Comparison of ENCODE assay signal across 8 cellular contexts in the genomic region with DNA sequence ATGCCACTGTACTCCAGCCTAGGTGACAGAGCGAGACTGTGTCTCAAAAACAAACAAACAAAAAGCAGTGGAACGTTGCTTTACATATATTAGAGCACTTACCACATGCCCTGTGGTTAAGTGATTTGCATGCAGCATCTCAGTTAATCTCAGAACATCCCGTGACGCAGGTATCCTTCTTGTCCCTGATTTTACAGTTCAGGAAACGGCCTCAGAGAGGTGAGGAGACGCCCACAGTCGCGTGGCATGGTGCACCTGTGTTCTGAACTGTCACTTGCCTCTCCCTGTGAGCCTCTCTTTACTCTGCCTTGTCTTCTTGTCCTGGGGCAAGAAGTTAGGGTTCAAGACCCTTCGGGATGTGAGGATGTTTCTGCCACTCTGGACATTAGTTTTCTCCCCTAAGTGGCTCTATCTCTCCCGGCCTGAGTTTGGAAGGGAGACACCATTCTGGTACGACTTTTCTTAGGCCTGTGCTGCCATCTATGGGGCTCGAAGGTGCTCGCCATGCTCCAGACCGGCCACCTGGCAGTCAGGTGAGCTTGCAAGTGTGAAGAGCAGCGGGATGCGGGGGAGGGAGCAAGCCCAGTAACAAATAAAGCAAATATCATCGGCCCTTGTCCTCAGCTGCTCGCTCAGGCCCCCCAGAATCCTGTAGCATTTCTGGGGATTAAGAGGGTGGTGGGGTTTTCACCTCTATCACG. TPM values are rescaled to one million over a fixed set of nuclear protein-coding genes. Genes with fewer than 3 reads are reported as not detected.
A peak's percentile ranks its signal among the peaks of the same experiment; 100 is the strongest.
DNase-seq lines count a peak whose midpoint lies in the region; ATAC-seq and TF ChIP-seq lines count a peak whose summit lies in the region.

No MANE protein-coding gene starts in this region.

- peak; percentile 73 for TF ChIP-seq CTCF in AG04449 (IDR thresholded peaks at IDR 0.05; ENCODE audit: insufficient read depth, low read length, missing control alignments)
- TF ChIP-seq CTCF in Panc1 (IDR thresholded peaks at IDR 0.05): no peak
- peak; percentile 29 to 46 (median 33) for TF ChIP-seq CTCF in nephron (IDR thresholded peaks at IDR 0.05; ENCODE audit: unreplicated experiment in 3 of 3)
- peak; percentile 33 to 45 for TF ChIP-seq CTCF in tibial artery (IDR thresholded peaks at IDR 0.05)

- H3K27ac ChIP-seq in Panc1 (ENCODE audit: low read length) (no peak overlapping the region), tibial artery (no peak overlapping the region)

- intact Hi-C loops in Panc1 (cut with micrococcal nuclease; ENCODE audit: unreplicated experiment) (loop anchor here (10.0 kb wide), 1 partner anchor 295 kb away; no protein-coding TSS in a partner anchor), tibial artery (cut with DNase I; ENCODE audit: low total_unique reads) (loop anchor here (10.0 kb wide), 2 partner anchors 95 to 295 kb away; no protein-coding TSS in a partner anchor)

- no peaks in the 10 kb centered on the region for H3K36me3 Mint-ChIP-seq in nephron (ENCODE audit: low read depth)

- H3K4me1 Mint-ChIP-seq in nephron: peaks cover 5% of the 10 kb centered on the region

- H3K27me3 ChIP-seq in Panc1 (ENCODE audit: control insufficient read depth, insufficient read depth, low read length) (no peaks in the 10 kb centered on the region), tibial artery (no peaks in the 10 kb centered on the region)

- peak; percentile 32 for ATAC-seq in GM18520 (IDR thresholded peaks at IDR 0.05; ENCODE audit: unreplicated experiment)
- peak; percentile 88 for ATAC-seq in Panc1

- no peak for TF ChIP-seq EP300 in Ishikawa (IDR thresholded peaks at IDR 0.05; ENCODE audit: borderline replicate concordance)

- no TSS peak for BruUV-seq in Panc1 (replicated peaks; lab: Mats Ljungman, UMichigan)

- H3K27ac Mint-ChIP-seq in nephron: no peak overlapping the region

- H3K36me3 ChIP-seq in Panc1 (ENCODE audit: control insufficient read depth, insufficient read depth, low read length) (no peaks in the 10 kb centered on the region), tibial artery (no peaks in the 10 kb centered on the region)

- H3K9me3 ChIP-seq in Panc1 (ENCODE audit: control insufficient read depth, insufficient read depth, low read depth, low read length): no peaks in the 10 kb centered on the region
- H3K9me3 ChIP-seq in tibial artery: no peaks in the 10 kb centered on the region

- H3K9me3 Mint-ChIP-seq in nephron: no peaks in the 10 kb centered on the region

- H3K4me3 ChIP-seq in AG04449 (ENCODE audit: low read depth, low read length) (peak overlapping the region; percentile 61), Panc1 (ENCODE audit: low read depth in 2 of 2, low read length in 2 of 2) (peak overlapping the region; percentile 49 to 67), tibial artery (peak overlapping the region; percentile 30 to 55)

- peak; percentile 93 for TF ChIP-seq RAD21 in Ishikawa (IDR thresholded peaks at IDR 0.05; ENCODE audit: low read depth)

- no peak for DNase-seq in AG04449 (ENCODE audit: low read depth, low spot score)
- DNase-seq in Panc1 (ENCODE audit: low read depth, low spot score): no peak
- DNase-seq in activated T-helper 9 cell treated with anti-CD3 and anti-CD28 coated beads, Interleukin-2, amount 50 U/mL, for 16 hours (ENCODE audit: low read depth): peak; percentile 55
- peak; percentile 59 for DNase-seq in fibroblast of the conjunctiva (ENCODE audit: low read depth)
- peak; percentile 41 to 74 for DNase-seq in tibial artery

- H3K27me3 Mint-ChIP-seq in nephron (ENCODE audit: low read depth): peaks cover 10% of the 10 kb centered on the region

- in situ Hi-C loops in Panc1 (cut with HindIII; ENCODE audit: low pct_unique_long_range_greater_than_20kb, low sequenced_read_pairs): loop anchor here (25.0 kb wide), 1 partner anchor 258 kb away; no protein-coding TSS in a partner anchor

- H3K4me3 Mint-ChIP-seq in nephron: peak overlapping the region; percentile 80 to 82 (median 80)

- POLR2A ChIA-PET in AG04449 (lab: Yijun Ruan, JAX): no interaction called here
- POLR2A ChIA-PET in Panc1 (lab: Charles Lee): interaction anchor here (0.6 kb wide), 1 partner anchor 415 kb away, joined by 6 read pairs; no protein-coding TSS in a partner anchor

- H3K4me1 ChIP-seq in Panc1 (ENCODE audit: control insufficient read depth, insufficient read depth, low read length): 0 out of 2 replicates have a peak, but pooled peaks cover 2% of the 10 kb centered on the region
- H3K4me1 ChIP-seq in tibial artery: peaks cover 0 to 11% (median 9%) of the 10 kb centered on the region in 4 donors

- CTCF ChIA-PET in AG04449 (lab: Yijun Ruan, JAX): interaction anchor here (0.6 to 5.7 kb wide), 69 partner anchors 10 to 1032 kb away, joined by 3 to 89 read pairs (median 4); partner anchors contain the start of genes DEPDC5 and PISD
- CTCF ChIA-PET in Panc1 (lab: Charles Lee): interaction anchor here (0.5 to 1.4 kb wide), 17 partner anchors 8 to 832 kb away, joined by 3 to 6 read pairs (median 3); partner anchors contain the start of gene PISD

TF ChIP-seq in Ishikawa, 13 proteins besides CTCF, POLR2A, EP300 and RAD21:
- TF ChIP-seq YY1 (IDR thresholded peaks at IDR 0.05; ENCODE audit: low read depth): no peak
- no peak for TF ChIP-seq TEAD4 (IDR thresholded peaks at IDR 0.05)
- no peak for TF ChIP-seq NFIC (IDR thresholded peaks at IDR 0.05)
- no peak for TF ChIP-seq TAF1 (IDR thresholded peaks at IDR 0.05; ENCODE audit: low read depth)
- peak; percentile 69 for TF ChIP-seq EGR1 (IDR thresholded peaks at IDR 0.05)
- peak; percentile 97 for TF ChIP-seq MAX (IDR thresholded peaks at IDR 0.05)
- TF ChIP-seq USF1 (IDR thresholded peaks at IDR 0.05): peak; percentile 74
- no peak for TF ChIP-seq TCF12 (IDR thresholded peaks at IDR 0.05; ENCODE audit: low read depth)

RNA-seq across cellular contexts. Expression of gene YWHAH, which starts 25.6 kb away (rescaled TPM):
- total RNA-seq in Panc1 (2021; ENCODE audit: unreplicated experiment): 138 TPM
- polyA plus RNA-seq in Panc1 (2012; ENCODE audit: insufficient read length): 97.5 TPM

Comparison
In these comparisons a context has a peak if more than half of its experiments do, and no peak if none do; other contexts are left out.
1. DNase-seq: peak in activated T-helper 9 cell treated with anti-CD3 and anti-CD28 coated beads, Interleukin-2, amount 50 U/mL, for 16 hours (single experiment), fibroblast of the conjunctiva (single experiment) and tibial artery (2 of 2); none in AG04449 (single experiment) and Panc1 (single experiment).
2. Peak in every context shown above with its lines, with median percentiles within 50 percentile points of each other: H3K4me3 ChIP-seq.